In the genomic region with DNA sequence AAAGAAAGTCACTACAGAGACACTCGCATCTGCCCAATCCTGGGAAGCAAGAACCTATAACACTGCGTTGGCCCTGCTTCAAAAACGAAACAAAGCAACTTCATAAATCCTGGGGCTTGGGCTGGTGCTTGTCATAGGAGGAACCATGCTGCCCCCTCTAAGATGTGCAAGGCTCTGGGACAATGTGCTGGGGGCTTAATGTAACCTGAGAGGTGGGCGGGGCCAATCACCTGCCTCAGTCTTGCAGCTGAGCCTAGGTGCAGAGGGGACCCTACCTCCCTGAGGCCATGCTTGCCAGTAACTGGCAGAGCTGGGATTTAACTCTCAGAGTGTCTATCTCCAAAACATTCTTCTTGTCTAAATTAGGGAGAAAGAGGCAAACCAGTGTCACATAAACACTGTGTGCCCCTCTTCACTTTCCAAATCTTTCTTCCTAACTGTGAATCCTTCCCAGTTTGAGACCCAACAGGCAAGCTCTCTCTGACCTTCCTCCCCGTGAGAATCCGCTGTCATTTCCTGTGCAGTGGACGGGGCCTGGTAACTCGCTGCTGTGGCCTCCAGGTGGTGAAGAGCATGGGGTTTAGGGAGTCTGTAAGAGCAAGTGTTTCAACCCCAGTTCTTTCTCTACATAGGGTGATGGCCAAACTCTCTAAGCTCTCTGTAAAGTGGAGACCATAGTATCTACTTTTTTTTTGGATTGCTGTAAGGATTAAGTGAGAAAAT, we compare ENCODE assay signal across 21 cellular contexts.
A peak's percentile ranks its signal among the peaks of the same experiment; 100 is the strongest.
DNase-seq lines count a peak whose midpoint lies in the region; ATAC-seq and TF ChIP-seq lines count a peak whose summit lies in the region.
"Had no signal": no experiment of that assay in that cellular context is flagged by ENCODE, and none has a peak within 500 bp of the region (broad histone marks: within the 10 kb centered on the region; RNA-seq: fewer than 3 reads in every experiment).

No MANE protein-coding gene starts in this region.

- no peaks in the 10 kb centered on the region for H3K79me2 ChIP-seq in Karpas-422 (ENCODE audit: low read length)

- no peaks in the 10 kb centered on the region for H3K27me3 ChIP-seq in Karpas-422 (ENCODE audit: low read length)
- H3K27me3 ChIP-seq in brain microvascular endothelial cell (replicated peaks) = no peaks in the 10 kb centered on the region
- H3K27me3 ChIP-seq: ovary had no signal

- H3K27ac ChIP-seq in Karpas-422 (ENCODE audit: low read length) (no peak overlapping the region), brain microvascular endothelial cell (no peak overlapping the region)
- H3K27ac ChIP-seq: ovary had no signal

- no peaks in the 10 kb centered on the region for H4K20me1 ChIP-seq in Karpas-422 (ENCODE audit: insufficient read depth, low read depth, low read length)

- in situ Hi-C loops in brain microvascular endothelial cell (cut with HindIII; ENCODE audit: low pct_ligation_motif_present, low sequenced_read_pairs) = no loop called here

- H3K4me3 ChIP-seq in Karpas-422 (ENCODE audit: low read length) = peak overlapping the region; percentile 52
- H3K4me3 ChIP-seq in brain microvascular endothelial cell (ENCODE audit: low read depth, low read length) = no peak overlapping the region
- H3K4me3 ChIP-seq: ovary had no signal

- H3K36me3 ChIP-seq in Karpas-422 (ENCODE audit: insufficient read depth, low read length) (no peaks in the 10 kb centered on the region), brain microvascular endothelial cell (replicated peaks) (no peaks in the 10 kb centered on the region)
- H3K36me3 ChIP-seq: BE2C, ovary had no signal

- ATAC-seq in GM18909 (IDR thresholded peaks at IDR 0.05; ENCODE audit: poor library complexity, unreplicated experiment) (no peak), HG03045 (IDR thresholded peaks at IDR 0.05; ENCODE audit: unreplicated experiment) (no peak)
- ATAC-seq: activated T-cell treated with anti-CD3 and anti-CD28 coated beads, Interleukin-2, amount 50 U/mL, for 4 hours; naive thymus-derived CD8-positive, alpha-beta T cell had no signal

- peaks cover 15% of the 10 kb centered on the region for H3K4me1 ChIP-seq in Karpas-422 (ENCODE audit: low read length)
- H3K4me1 ChIP-seq: BE2C had no signal

- H2AFZ ChIP-seq in Karpas-422 (ENCODE audit: low read length) = peak overlapping the region; percentile 61

- peak overlapping the region; percentile 56 for H3K4me2 ChIP-seq in Karpas-422 (ENCODE audit: low read depth, low read length, poor library complexity, severe bottlenecking)

- no peak for TF ChIP-seq CTCF in brain microvascular endothelial cell (IDR thresholded peaks at IDR 0.05; ENCODE audit: low read depth, low read length, missing control alignments)

- H3K9me2 ChIP-seq in Karpas-422 (replicated peaks; ENCODE audit: insufficient read depth, low read length) = no peaks in the 10 kb centered on the region

- peak; percentile 80 for DNase-seq in ELF-1 (ENCODE audit: low read depth, low spot score)
- DNase-seq in Karpas-422 = peak; percentile 42
- peak; percentile 34 for DNase-seq in dermis blood vessel endothelial cell
- peak; percentile 68 for DNase-seq in mesenteric fat pad (ENCODE audit: low spot score)
- no peak for DNase-seq in brain microvascular endothelial cell
- no peak for DNase-seq in activated CD8-positive, alpha-beta memory T cell treated with anti-CD3 and anti-CD28 coated beads for 24 hours
- DNase-seq: activated CD4-positive, alpha-beta T cell treated with anti-CD3 and anti-CD28 coated beads, Interleukin-2, amount 10 ng/mL, durations not matched to agents 24 days and 14 days; activated naive CD4-positive, alpha-beta T cell treated with Interleukin-2 at 50 U/mL for 16 hours; activated T-cell treated with anti-CD3 and anti-CD28 coated beads, Interleukin-2, amount 50 U/mL, for 4 hours; BE2C; DMS153; kidney; naive thymus-derived CD8-positive, alpha-beta T cell; NCI-H1105; NCI-H2029; NCI-H226; ovary; stimulated activated CD4-positive, alpha-beta T cell treated with anti-CD3 and anti-CD28 coated beads, Interleukin-15, amount 100 ng/mL, for 24 hours; stimulated activated CD4-positive, alpha-beta T cell treated with anti-CD3 and anti-CD28 coated beads, Interleukin-4, amount 100 ng/mL, for 4 hours had no signal

- peak overlapping the region; percentile 40; the same call in 1 of the 2 replicates for H3K9ac ChIP-seq in Karpas-422 (ENCODE audit: low read length)

- H3K9me3 ChIP-seq in Karpas-422 (ENCODE audit: low read length) = no peaks in the 10 kb centered on the region
- H3K9me3 ChIP-seq: BE2C, ovary had no signal

Comparison
In these comparisons a context has a peak if more than half of its experiments do, and no peak if none do; other contexts are left out.
1. DNase-seq: peak in ELF-1 (single experiment), Karpas-422 (single experiment), dermis blood vessel endothelial cell (single experiment) and mesenteric fat pad (single experiment); none in brain microvascular endothelial cell (single experiment) and activated CD8-positive, alpha-beta memory T cell treated with anti-CD3 and anti-CD28 coated beads for 24 hours (single experiment).